Comparison of ENCODE assay signal across 8 cellular contexts in the genomic region with DNA sequence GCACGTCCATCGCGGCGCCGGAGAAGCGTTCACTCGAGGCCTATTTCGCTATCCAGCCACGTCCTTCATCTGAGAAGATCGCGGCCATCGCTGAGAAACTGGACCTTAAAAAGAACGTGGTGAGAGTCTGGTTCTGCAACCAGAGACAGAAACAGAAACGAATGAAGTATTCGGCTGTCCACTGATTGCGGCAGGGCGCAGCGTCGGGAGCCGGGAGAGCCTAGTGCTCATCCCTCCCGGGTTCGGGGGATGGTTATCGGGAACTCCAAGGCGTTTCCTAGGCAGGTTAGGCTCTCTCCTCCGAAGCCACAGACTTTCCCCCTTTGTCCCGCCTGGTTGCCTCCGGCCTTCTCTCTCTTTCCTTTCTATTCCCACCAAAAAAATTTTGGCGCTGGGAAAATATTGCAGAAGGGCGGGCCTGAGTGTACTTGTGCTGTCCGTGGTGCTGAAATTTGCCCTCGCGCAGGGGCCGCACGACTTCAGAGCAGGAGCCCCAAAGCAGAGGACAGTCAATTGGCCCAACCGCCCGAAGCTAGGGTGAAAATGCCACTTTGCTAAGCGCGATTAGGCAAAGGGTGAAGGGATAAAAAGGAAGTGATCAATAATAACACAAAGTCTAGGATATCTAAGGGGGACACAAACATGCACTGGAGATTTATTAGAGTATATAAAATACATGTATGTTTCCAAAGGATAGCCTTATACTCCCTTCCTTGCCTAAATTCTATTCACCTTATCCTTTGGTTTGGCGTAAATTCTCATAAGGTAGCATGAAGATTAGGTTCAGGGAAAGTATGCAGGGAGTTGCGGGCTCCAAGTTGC. TPM values are rescaled to one million over a fixed set of nuclear protein-coding genes. Genes with fewer than 3 reads are reported as not detected.
DNase-seq lines count a peak whose midpoint lies in the region; FAIRE-seq and TF ChIP-seq lines count a peak whose summit lies in the region.

No MANE protein-coding gene starts in this region.

- no peak overlapping the region for H3K4me3 ChIP-seq in uterus

- TF ChIP-seq CTCF in uterus (IDR thresholded peaks at IDR 0.05) (no peak), D721Med (IDR thresholded peaks at IDR 0.05; ENCODE audit: insufficient read depth, missing control alignments) (no peak)

- FAIRE-seq in D721Med (lab: Jason Lieb, UNC) = no peak

- intact Hi-C loops in uterus (cut with DNase I; ENCODE audit: low total_unique reads) = no loop called here

- no peaks in the 10 kb centered on the region for H3K4me1 ChIP-seq in uterus

- no peak for TF ChIP-seq POLR2A in uterus (IDR thresholded peaks at IDR 0.05)

- no peaks in the 10 kb centered on the region for H3K9me3 ChIP-seq in uterus

- peaks cover 0 to 88% of the 10 kb centered on the region in 2 donors for H3K27me3 ChIP-seq in uterus

- peak; percentile 80 for DNase-seq in GM03348 (ENCODE audit: low spot score)
- peak; percentile 49 for DNase-seq in MV-4-11 (lab: John Stamatoyannopoulos, UW)
- peak; percentile 5 for DNase-seq in cerebellar cortex (ENCODE audit: low spot score)
- DNase-seq in lung microvascular endothelial cell (ENCODE audit: low read depth in 2 of 2) = peak; percentile 69 to 74
- DNase-seq in uterus = peak; percentile 15 to 31
- DNase-seq in NCI-H774 (lab: John Stamatoyannopoulos, UW) = no peak
- DNase-seq in D721Med (ENCODE audit: insufficient read length, low spot score) = no peak
- DNase-seq in NCI-H2227 treated with DMSO at 0.1 percent for 48 hours (lab: John Stamatoyannopoulos, UW) = no peak

- no peaks in the 10 kb centered on the region for H3K36me3 ChIP-seq in uterus

- no peak overlapping the region for H3K27ac ChIP-seq in uterus

RNA-seq across cellular contexts. Expression of gene POU4F3, which starts 1.8 kb away (rescaled TPM):
- total RNA-seq in lung microvascular endothelial cell (under 0.01 and 0.22 TPM in 2 replicates), uterus (under 1 TPM in 1 of 4 donors, not detected in 3; 0.30 TPM)

Comparison
In these comparisons a context has a peak if more than half of its experiments do, and no peak if none do; other contexts are left out.
1. DNase-seq: peak in GM03348 (single experiment), MV-4-11 (single experiment), cerebellar cortex (single experiment), lung microvascular endothelial cell (2 of 2) and uterus (2 of 2); none in NCI-H774 (single experiment), D721Med (single experiment) and NCI-H2227 treated with DMSO at 0.1 percent for 48 hours (single experiment).